In genomic region chr1:27830621-27831424, GRCh38 we compare ENCODE assay signal across 1 cellular context.
TF ChIP-seq lines count a peak whose summit lies in the region.

PPP1R8 (plus strand) TSS chr1:27830782; CDS start chr1:27830836, 54 bp downstream.

TF ChIP-seq in K562, 482 proteins besides CTCF, POLR2A, EP300 and RAD21 (continued from another document and continues in another):
- TF ChIP-seq AFF1 (IDR thresholded peaks at IDR 0.05; ENCODE audit: low read depth in 1 of 2, partially characterized antibody in 2 of 2): peak in 1 of 2 experiments; percentile 92
- no peak for TF ChIP-seq CHCHD3 (CRISPR knock-in tag; IDR thresholded peaks at IDR 0.05)
- TF ChIP-seq ZNF398 (CRISPR knock-in tag; IDR thresholded peaks at IDR 0.05): no peak
- TF ChIP-seq BRD4 (IDR thresholded peaks at IDR 0.05): peak; percentile 96
- no peak for TF ChIP-seq NELFE (IDR thresholded peaks at IDR 0.05; ENCODE audit: insufficient read depth, insufficient read length)
- no peak for TF ChIP-seq ZNF77 (CRISPR knock-in tag; IDR thresholded peaks at IDR 0.05)
- peak in 1 of 2 experiments; percentile 69; a peak in 1 of 4 replicates for TF ChIP-seq FOXA3 (CRISPR knock-in tag; conservative IDR thresholded peaks at IDR 0.05 in 1 of 2, IDR thresholded peaks at IDR 0.05 in 1 of 2)
- TF ChIP-seq XRCC4 (IDR thresholded peaks at IDR 0.05; ENCODE audit: extremely low read depth, insufficient read depth, insufficient read length): no peak
- peak; percentile 85 for TF ChIP-seq ZNF143 (CRISPR knock-in tag; IDR thresholded peaks at IDR 0.05)
- 0 out of 2 replicates have a peak, but pooled peaks have one; percentile 11 for TF ChIP-seq MTA2 (IDR thresholded peaks at IDR 0.05; ENCODE audit: low read depth)
- TF ChIP-seq MEIS2 (IDR thresholded peaks at IDR 0.05; ENCODE audit: partially characterized antibody): peak; percentile 38
- TF ChIP-seq MTF1 (CRISPR knock-in tag; IDR thresholded peaks at IDR 0.05; ENCODE audit: borderline replicate concordance): no peak
- TF ChIP-seq KDM1A (IDR thresholded peaks at IDR 0.05): no peak
- no peak for TF ChIP-seq SMARCE1 (IDR thresholded peaks at IDR 0.05)
- TF ChIP-seq POLR2H (tag; IDR thresholded peaks at IDR 0.05; ENCODE audit: low read depth): peak; percentile 97
- 0 out of 2 replicates have a peak, but pooled peaks have one; percentile 64 for TF ChIP-seq IRF1 (CRISPR knock-in tag; IDR thresholded peaks at IDR 0.05; ENCODE audit: borderline replicate concordance)
- TF ChIP-seq POLR2AphosphoS2 (IDR thresholded peaks at IDR 0.05; ENCODE audit: low read length): peak; percentile 51; the same call in 1 of the 2 replicates
- peak; percentile 61; the same call in 1 of the 2 replicates for TF ChIP-seq RNF2 (IDR thresholded peaks at IDR 0.05)
- no peak for TF ChIP-seq YBX1 (IDR thresholded peaks at IDR 0.05)
- TF ChIP-seq ZNF512 (tag; IDR thresholded peaks at IDR 0.05): no peak
- TF ChIP-seq MAZ (CRISPR knock-in tag; conservative IDR thresholded peaks at IDR 0.05 in 1 of 2, IDR thresholded peaks at IDR 0.05 in 1 of 2): peak; percentile 98
- peak; percentile 82; the same call in 1 of the 2 replicates for TF ChIP-seq GTF2F1 (IDR thresholded peaks at IDR 0.05; ENCODE audit: low read depth, low read length)
- 0 out of 2 replicates have a peak, but pooled peaks have one; percentile 39 for TF ChIP-seq PKNOX1 (IDR thresholded peaks at IDR 0.05)
- 0 out of 2 replicates have a peak, but pooled peaks have one; percentile 42 for TF ChIP-seq CEBPZ (IDR thresholded peaks at IDR 0.05; ENCODE audit: borderline replicate concordance, low read depth, low read length)
- no peak for TF ChIP-seq ZNF134 (CRISPR knock-in tag; conservative IDR thresholded peaks at IDR 0.05)
- TF ChIP-seq PBX2 (CRISPR knock-in tag; IDR thresholded peaks at IDR 0.05; ENCODE audit: low read depth): no peak
- no peak for TF ChIP-seq PBX2 (tag; conservative IDR thresholded peaks at IDR 0.05; ENCODE audit: low read depth)
- peak; percentile 69; the same call in 1 of the 2 replicates for TF ChIP-seq CREB1 (IDR thresholded peaks at IDR 0.05)
- TF ChIP-seq CREB1 (CRISPR knock-in tag; IDR thresholded peaks at IDR 0.05): peak; percentile 67; the same call in 1 of the 2 replicates
- peak; percentile 26; the same call in 1 of the 2 replicates for TF ChIP-seq MXI1 (IDR thresholded peaks at IDR 0.05; ENCODE audit: low read depth, low read length)
- no peak for TF ChIP-seq SREBF1 (IDR thresholded peaks at IDR 0.05; ENCODE audit: borderline replicate concordance, low read depth, low read length)
- TF ChIP-seq HNRNPK (IDR thresholded peaks at IDR 0.05; ENCODE audit: low read depth, low read length, poor library complexity, severe bottlenecking): no peak
- TF ChIP-seq TCFL5 (CRISPR knock-in tag; conservative IDR thresholded peaks at IDR 0.05): no peak
- no peak; the same call in 1 of the 2 replicates for TF ChIP-seq ZKSCAN8 (CRISPR knock-in tag; IDR thresholded peaks at IDR 0.05)
- TF ChIP-seq BRCA1 (IDR thresholded peaks at IDR 0.05): no peak
- TF ChIP-seq BRCA1 (CRISPR knock-in tag; IDR thresholded peaks at IDR 0.05): peak; percentile 69; the same call in 1 of the 2 replicates
- no peak for TF ChIP-seq ZKSCAN3 (CRISPR knock-in tag; IDR thresholded peaks at IDR 0.05)
- no peak for TF ChIP-seq BRF2 (IDR thresholded peaks at IDR 0.05; ENCODE audit: borderline replicate concordance, insufficient read depth, insufficient read length)
- TF ChIP-seq NEUROD1 (IDR thresholded peaks at IDR 0.05; ENCODE audit: borderline replicate concordance, low read depth, low read length, partially characterized antibody): peak; percentile 74
- no peak for TF ChIP-seq NFXL1 (CRISPR knock-in tag; IDR thresholded peaks at IDR 0.05)
- no peak for TF ChIP-seq ELK3 (CRISPR knock-in tag; IDR thresholded peaks at IDR 0.05)
- TF ChIP-seq ZNF766 (CRISPR knock-in tag; conservative IDR thresholded peaks at IDR 0.05): no peak
- TF ChIP-seq PHB (CRISPR knock-in tag; IDR thresholded peaks at IDR 0.05): no peak
- TF ChIP-seq FIP1L1 (IDR thresholded peaks at IDR 0.05; ENCODE audit: low read depth, low read length, poor library complexity, severe bottlenecking): peak; percentile 33
- no peak for TF ChIP-seq PYGO2 (tag; IDR thresholded peaks at IDR 0.05)
- no peak for TF ChIP-seq ZNF184 (CRISPR knock-in tag; IDR thresholded peaks at IDR 0.05)
- peak; percentile 84; the same call in 1 of the 2 replicates for TF ChIP-seq SRSF1 (IDR thresholded peaks at IDR 0.05; ENCODE audit: low read depth, low read length)
- no peak for TF ChIP-seq ZNF24 (IDR thresholded peaks at IDR 0.05)
- TF ChIP-seq PHF8 (IDR thresholded peaks at IDR 0.05; ENCODE audit: borderline replicate concordance, low read length): peak; percentile 99
